Comparison of ENCODE assay signal across 9 cellular contexts in genomic region chr4:106287353-106287969, GRCh38. TPM values are rescaled to one million over a fixed set of nuclear protein-coding genes. Genes with fewer than 3 reads are reported as not detected.
DNase-seq lines count a peak whose midpoint lies in the region; ATAC-seq lines count a peak whose summit lies in the region.
"Had no signal": no experiment of that assay in that cellular context is flagged by ENCODE, and none has a peak within 500 bp of the region (broad histone marks: within the 10 kb centered on the region; RNA-seq: fewer than 3 reads in every experiment).

No MANE protein-coding gene starts in this region.

- no peak for ATAC-seq in T-cell (replicated peaks in 1 of 4)
- no peak for ATAC-seq in stimulated activated naive CD8-positive, alpha-beta T cell treated with anti-CD3 and anti-CD28 coated beads, Interleukin-15, Interleukin-2, amounts not matched to agents 100 U/mL and 50 U/mL, for 24 hours
- no peak for ATAC-seq in HG02623 (IDR thresholded peaks at IDR 0.05; ENCODE audit: unreplicated experiment)

- peaks cover 0 to 5% (median 0%) of the 10 kb centered on the region in 3 donors for H3K9me3 Mint-ChIP-seq in T-cell

- peaks cover 44% of the 10 kb centered on the region for H3K36me3 Mint-ChIP-seq in T-cell

- no peaks in the 10 kb centered on the region for H3K27me3 Mint-ChIP-seq in T-cell

- POLR2A ChIA-PET in T-cell (lab: Charles Lee) = no interaction called here

- H3K4me1 Mint-ChIP-seq in T-cell = peaks cover 2 to 15% (median 4%) of the 10 kb centered on the region in 3 donors

- CTCF ChIA-PET in T-cell (lab: Charles Lee) = no interaction called here

- H3K4me3 Mint-ChIP-seq in T-cell = no peak overlapping the region

- DNase-seq in COLO829 (ENCODE audit: low spot score) = peak; percentile 21
- DNase-seq in LHCN-M2 (ENCODE audit: low read depth) = peak; percentile 92
- DNase-seq in brain pericyte (ENCODE audit: low read depth, low spot score) = peak; percentile 88
- DNase-seq in lung microvascular endothelial cell (ENCODE audit: low read depth in 2 of 2) = peak; percentile 84 to 91
- DNase-seq in T-cell = no peak
- DNase-seq in NCI-H1436 (lab: John Stamatoyannopoulos, UW) = no peak
- no peak for DNase-seq in stimulated activated naive CD8-positive, alpha-beta T cell treated with anti-CD3 and anti-CD28 coated beads, Interleukin-15, Interleukin-2, amounts not matched to agents 100 U/mL and 50 U/mL, for 24 hours
- DNase-seq: midbrain had no signal

- H3K27ac Mint-ChIP-seq in T-cell = no peak overlapping the region

RNA-seq across cellular contexts. Expression of gene TBCK, which starts 28.5 kb away (rescaled TPM):
- 30.1 and 35.6 TPM in 2 replicates for total RNA-seq in LHCN-M2 (2014; rRNA removed)
- polyA plus RNA-seq in LHCN-M2 (2012) = 15.2 TPM
- 15.9 and 25.4 TPM in 2 replicates for total RNA-seq in lung microvascular endothelial cell
- 10 to 100 TPM; 43.5 to 49.9 (median 48.1) TPM for total RNA-seq in T-cell

RNA-seq across cellular contexts. Expression of gene AIMP1, which starts 28.9 kb away (rescaled TPM):
- 31.0 and 32.0 TPM in 2 replicates for total RNA-seq in LHCN-M2 (2014; rRNA removed)
- polyA plus RNA-seq in LHCN-M2 (2012) = 33.3 TPM
- 10.5 and 11.3 TPM in 2 replicates for total RNA-seq in lung microvascular endothelial cell
- 10 to 100 TPM; 40.9 to 62.1 (median 45.5) TPM for total RNA-seq in T-cell

Comparison
In these comparisons a context has a peak if more than half of its experiments do, and no peak if none do; other contexts are left out.
1. DNase-seq: peak in COLO829 (single experiment), LHCN-M2 (single experiment), brain pericyte (single experiment) and lung microvascular endothelial cell (2 of 2); none in T-cell (0 of 34), NCI-H1436 (single experiment) and stimulated activated naive CD8-positive, alpha-beta T cell treated with anti-CD3 and anti-CD28 coated beads, Interleukin-15, Interleukin-2, amounts not matched to agents 100 U/mL and 50 U/mL, for 24 hours (single experiment).